In genomic region chr2:114049826-114050225, GRCh38 we compare ENCODE assay signal across 1 cellular context.
A peak's percentile ranks its signal among the peaks of the same experiment; 100 is the strongest.
TF ChIP-seq lines count a peak whose summit lies in the region.

No MANE protein-coding gene starts in this region.

TF ChIP-seq in HepG2, 621 proteins besides CTCF, POLR2A, EP300 and RAD21:
- TF ChIP-seq ZNF432 (CRISPR knock-in tag; IDR thresholded peaks at IDR 0.05; ENCODE audit: borderline replicate concordance) (no peak), FOSL2 (CRISPR knock-in tag; IDR thresholded peaks at IDR 0.05) (peak; percentile 48; the same call in 1 of the 2 replicates), BHLHE40 (IDR thresholded peaks at IDR 0.05; ENCODE audit: low read length) (0 out of 2 replicates have a peak, but pooled peaks have one; percentile 34), THYN1 (CRISPR knock-in tag; IDR thresholded peaks at IDR 0.05; ENCODE audit: borderline replicate concordance, low read depth) (no peak), ZBTB44 (CRISPR knock-in tag; IDR thresholded peaks at IDR 0.05) (no peak), TERF1 (CRISPR knock-in tag; IDR thresholded peaks at IDR 0.05) (no peak)
